ENCODE assay signal across 14 cellular contexts in the genomic region with DNA sequence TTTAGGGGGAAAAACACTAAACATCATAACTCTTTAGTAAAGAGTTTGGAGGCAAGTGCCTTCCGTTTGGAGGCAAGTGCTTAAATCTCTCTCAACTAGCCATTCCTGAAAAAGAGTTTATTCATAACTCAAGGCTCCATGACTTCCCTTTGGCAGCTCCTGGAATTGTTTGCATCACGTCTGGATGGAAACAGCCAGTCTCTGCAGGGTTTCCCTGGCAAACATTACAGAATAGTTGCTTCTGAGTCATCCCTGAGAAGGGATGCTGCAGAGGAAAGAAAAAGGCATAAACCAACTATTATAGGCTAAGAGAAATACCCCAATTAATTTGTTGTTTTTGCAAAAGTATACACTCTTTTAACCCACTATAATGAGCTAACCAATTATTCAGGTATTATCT.
DNase-seq lines count a peak whose midpoint lies in the region; ATAC-seq and TF ChIP-seq lines count a peak whose summit lies in the region.
"Had no signal": no experiment of that assay in that cellular context is flagged by ENCODE, and none has a peak within 500 bp of the region (broad histone marks: within the 10 kb centered on the region; RNA-seq: fewer than 3 reads in every experiment).

No MANE protein-coding gene starts in this region.

- TF ChIP-seq CTCF in AG09319 (IDR thresholded peaks at IDR 0.05; ENCODE audit: low read depth, low read length), result no peak

- TF ChIP-seq POLR2A in erythroblast (IDR thresholded peaks at IDR 0.05; ENCODE audit: low read length), result no peak

- peak; percentile 8 for DNase-seq in AG09319 (ENCODE audit: extremely low read depth, low read depth)
- DNase-seq in HS-5 (ENCODE audit: low read depth), result peak; percentile 8
- DNase-seq in astrocyte of the hippocampus (ENCODE audit: low read depth, low spot score), result peak; percentile 73
- DNase-seq in iris pigment epithelial cell (ENCODE audit: low read depth), result peak; percentile 23
- DNase-seq in sciatic nerve (ENCODE audit: low spot score), result no peak
- DNase-seq in erythroblast (lab: John Stamatoyannopoulos, UW), result no peak
- DNase-seq in activated CD4-positive, alpha-beta T cell treated with anti-CD3 and anti-CD28 coated beads for 1 hour, result no peak
- no peak for DNase-seq in left colon
- DNase-seq: activated CD4-positive, alpha-beta T cell treated with anti-CD3 and anti-CD28 coated beads, Interleukin-2, amount 50 U/mL, for 1 hour; esophagus squamous epithelium; naive thymus-derived CD4-positive, alpha-beta T cell; NCI-H187 treated with DMSO at 0.1 percent for 48 hours; PC-9; right cardiac atrium had no signal

- ATAC-seq in sciatic nerve, result no peak
- no peak for ATAC-seq in left colon
- ATAC-seq: naive thymus-derived CD4-positive, alpha-beta T cell; right cardiac atrium had no signal

- intact Hi-C loops in sciatic nerve (cut with DNase I) (no loop called here), left colon (cut with DNase I, micrococcal nuclease) (no loop called here)

Comparison
In these comparisons a context has a peak if more than half of its experiments do, and no peak if none do; other contexts are left out.
1. DNase-seq: peak in AG09319 (single experiment), HS-5 (single experiment), astrocyte of the hippocampus (single experiment) and iris pigment epithelial cell (single experiment); none in sciatic nerve (single experiment), erythroblast (0 of 2), activated CD4-positive, alpha-beta T cell treated with anti-CD3 and anti-CD28 coated beads for 1 hour (single experiment) and left colon (0 of 2).